In the genomic region with DNA sequence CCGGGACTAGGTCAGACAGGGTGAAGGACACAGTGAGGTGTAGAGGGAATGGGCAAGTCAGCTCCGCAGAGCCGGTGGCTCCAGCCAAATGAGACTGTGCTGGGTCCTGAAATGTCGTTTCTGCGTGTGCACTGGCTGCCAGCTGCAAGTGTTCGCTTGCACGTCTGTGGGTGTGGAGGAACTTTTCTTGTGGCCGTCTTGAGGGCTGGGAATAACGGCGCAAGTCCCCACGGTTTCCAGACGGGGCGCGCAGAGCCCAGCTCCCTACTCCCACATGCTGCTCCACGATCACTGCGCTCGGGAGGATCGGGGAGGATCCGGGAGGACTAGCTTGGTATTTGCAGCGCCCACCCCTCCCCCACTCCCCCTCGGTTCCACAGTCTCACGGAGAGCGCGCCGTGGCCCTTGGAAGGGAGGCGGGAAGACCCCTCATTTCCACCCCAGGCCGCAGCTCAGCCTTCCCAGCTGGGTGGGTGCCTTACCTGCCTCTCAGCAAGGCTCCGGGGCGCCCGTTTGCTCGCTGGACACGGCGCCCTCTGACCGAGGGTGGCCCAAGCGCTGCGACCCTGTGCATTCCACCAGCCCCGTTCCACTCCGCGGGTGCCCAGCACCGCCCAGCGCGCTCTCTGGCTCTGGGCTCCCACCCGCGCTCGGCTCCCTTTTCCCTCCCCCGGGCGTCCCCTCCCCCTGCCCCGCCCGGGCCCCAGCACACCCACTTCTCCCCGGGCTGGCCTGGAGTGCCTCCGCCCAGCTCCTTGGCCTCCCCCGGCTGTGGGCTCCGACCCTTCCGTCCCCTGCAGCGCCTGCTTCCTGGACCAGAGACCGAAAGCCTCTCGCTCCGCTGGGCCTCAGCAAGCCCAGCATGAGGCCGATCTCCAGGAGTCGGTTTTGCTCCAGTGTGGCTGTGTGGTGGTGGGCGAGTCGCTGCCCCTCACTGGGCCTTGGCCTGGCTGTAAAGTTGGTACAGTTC, we compare ENCODE assay signal across 10 cellular contexts. TPM values are rescaled to one million over a fixed set of nuclear protein-coding genes. Genes with fewer than 3 reads are reported as not detected.
A peak's percentile ranks its signal among the peaks of the same experiment; 100 is the strongest.
DNase-seq lines count a peak whose midpoint lies in the region; ATAC-seq and TF ChIP-seq lines count a peak whose summit lies in the region.
"Had no signal": no experiment of that assay in that cellular context is flagged by ENCODE, and none has a peak within 500 bp of the region (broad histone marks: within the 10 kb centered on the region; RNA-seq: fewer than 3 reads in every experiment).

A gene with protein sequence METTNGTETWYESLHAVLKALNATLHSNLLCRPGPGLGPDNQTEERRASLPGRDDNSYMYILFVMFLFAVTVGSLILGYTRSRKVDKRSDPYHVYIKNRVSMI (minus strand): TSS at position 634 of the 970 bp plus-strand sequence. CDS start 9,986 bp downstream, outside the sequence.

- ATAC-seq in lung (ENCODE audit: insufficient read depth, low FRiP score) (peak; percentile 72), GM19455 (IDR thresholded peaks at IDR 0.05; ENCODE audit: unreplicated experiment) (no peak)

- WGBS in lung, 2 donors = 5 to 7% methylated on average over 58 to 62 of the region's 62 CpGs
- 10% methylated on average over 33 of the region's 62 CpGs for WGBS in suprapubic skin

- H3K27ac ChIP-seq in lung (ENCODE audit: low read depth in 1 of 2, low read length in 1 of 2) (peak within 1 kb of the TSS in 1 of 2 donors; percentile 79), suprapubic skin (peak within 1 kb of the TSS; percentile 22)

- no peak for TF ChIP-seq CTCF in epithelial cell of esophagus (IDR thresholded peaks at IDR 0.05; ENCODE audit: insufficient read depth, low read depth, low read length, missing control alignments)
- no peak for TF ChIP-seq CTCF in lung (IDR thresholded peaks at IDR 0.05; ENCODE audit: control extremely low read depth, extremely low read depth)
- TF ChIP-seq CTCF in suprapubic skin (IDR thresholded peaks at IDR 0.05) = no peak

- DNase-seq in MG63 = peak; percentile 60
- no peak for DNase-seq in epithelial cell of esophagus (ENCODE audit: low read depth)
- peak; percentile 56 for DNase-seq in lung (ENCODE audit: low spot score)
- no peak for DNase-seq in suprapubic skin (ENCODE audit: low spot score in 2 of 2)
- no peak for DNase-seq in T-helper 2 cell
- no peak for DNase-seq in NCI-H2029 (lab: John Stamatoyannopoulos, UW)
- DNase-seq in activated T-cell treated with anti-CD3 and anti-CD28 coated beads, Interleukin-2, amount 50 U/mL, for 48 hours = no peak
- DNase-seq: effector CD4-positive, alpha-beta T cell had no signal

- H3K4me3 ChIP-seq in MG63 (peak within 1 kb of the TSS; percentile 33), epithelial cell of esophagus (ENCODE audit: low read length) (peak within 1 kb of the TSS; percentile 20), lung (peak within 1 kb of the TSS; percentile 63), suprapubic skin (peak within 1 kb of the TSS; percentile 54)

- TF ChIP-seq EP300 in suprapubic skin (IDR thresholded peaks at IDR 0.05) = no peak

- H3K9me3 ChIP-seq in MG63 (no peaks in the 10 kb centered on the region), lung (ENCODE audit: control insufficient read depth in 2 of 2, insufficient read depth in 1 of 2, low read length in 1 of 2) (no peaks in the 10 kb centered on the region), suprapubic skin (no peaks in the 10 kb centered on the region)

- TF ChIP-seq POLR2A in suprapubic skin (IDR thresholded peaks at IDR 0.05) = no peak

- H3K4me1 ChIP-seq in lung (ENCODE audit: control insufficient read depth in 2 of 2, insufficient read depth in 2 of 2, low read length in 2 of 2) (peaks cover 0 to 10% of the 10 kb centered on the region in 2 donors), suprapubic skin (peaks cover 17% of the 10 kb centered on the region)

- H3K27me3 ChIP-seq in MG63 (no peaks in the 10 kb centered on the region), lung (ENCODE audit: control insufficient read depth, insufficient read depth) (no peaks in the 10 kb centered on the region), suprapubic skin (no peaks in the 10 kb centered on the region)

- no peaks in the 10 kb centered on the region for H3K36me3 ChIP-seq in MG63
- no peaks in the 10 kb centered on the region for H3K36me3 ChIP-seq in lung (ENCODE audit: control insufficient read depth in 2 of 2, insufficient read depth in 2 of 2, low read length in 2 of 2)
- H3K36me3 ChIP-seq in suprapubic skin = no peaks in the 10 kb centered on the region

RNA-seq across cellular contexts. Expression of the gene that starts here (rescaled TPM):
- total RNA-seq in MG63 (2014; rRNA removed; shearing (Covaris generic); ENCODE audit: low replicate concordance) = 1.1 and 2.9 TPM in 2 replicates
- 10 to 100 TPM; 10.8 to 14.9 TPM for total RNA-seq in lung
- polyA plus RNA-seq in lung = 10 to 100 TPM; 13.8 to 19.8 TPM
- total RNA-seq in suprapubic skin = 1 to 10 TPM in 1 of 4 donors, under 1 TPM in 3; 0.17 to 2.0 (median 0.26) TPM
- total RNA-seq: OCI-LY7 had no signal

Comparison
In these comparisons a context has a peak if more than half of its experiments do, and no peak if none do; other contexts are left out.
1. DNase-seq: peak in MG63 (single experiment) and lung (single experiment); none in epithelial cell of esophagus (single experiment), suprapubic skin (0 of 2), T-helper 2 cell (0 of 5), NCI-H2029 (single experiment) and activated T-cell treated with anti-CD3 and anti-CD28 coated beads, Interleukin-2, amount 50 U/mL, for 48 hours (0 of 2).
2. Peak in every context shown above with its lines, with median percentiles within 50 percentile points of each other: H3K4me3 ChIP-seq.